In the genomic region with DNA sequence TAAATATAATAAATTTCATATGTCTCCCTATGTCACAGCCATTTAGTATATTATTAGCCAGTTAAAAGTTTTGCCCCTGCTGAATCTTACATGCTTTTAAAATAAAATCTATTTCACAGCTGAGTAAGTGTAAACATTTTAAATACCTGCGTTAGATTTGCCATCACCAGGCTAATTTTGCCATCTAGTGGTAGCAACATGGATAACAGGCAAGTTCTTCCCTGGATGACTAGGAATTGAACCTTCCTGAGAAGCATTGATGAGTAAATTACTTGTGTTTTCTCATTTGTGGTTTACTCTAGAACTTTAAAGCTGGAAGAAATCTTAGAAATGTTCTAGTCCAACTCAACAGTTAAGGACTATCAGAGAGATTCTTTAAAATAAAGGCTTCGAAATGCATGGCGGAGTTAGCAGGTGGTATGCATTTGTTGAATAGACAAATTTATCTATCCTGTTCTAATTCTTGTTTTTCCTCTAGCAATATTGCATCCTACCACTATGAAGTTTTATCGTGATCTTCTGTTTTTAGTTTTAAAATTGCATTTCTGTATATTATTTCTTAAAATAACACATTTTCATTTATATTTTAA, we compare ENCODE assay signal across 9 cellular contexts. TPM values are rescaled to one million over a fixed set of nuclear protein-coding genes. Genes with fewer than 3 reads are reported as not detected.
DNase-seq lines count a peak whose midpoint lies in the region; ATAC-seq and TF ChIP-seq lines count a peak whose summit lies in the region.
"Had no signal": no experiment of that assay in that cellular context is flagged by ENCODE, and none has a peak within 500 bp of the region (broad histone marks: within the 10 kb centered on the region; RNA-seq: fewer than 3 reads in every experiment).

No MANE protein-coding gene starts in this region.

- H3K36me3 Mint-ChIP-seq in neural progenitor cell: no peaks in the 10 kb centered on the region

- no peak for TF ChIP-seq EP300 in Ishikawa (IDR thresholded peaks at IDR 0.05; ENCODE audit: borderline replicate concordance)

- H3K27ac ChIP-seq in RWPE1 (no peak overlapping the region), neural progenitor cell (no peak overlapping the region)
- H3K27ac ChIP-seq: BLaER1 treated with 17β-estradiol and CSF1 and Interleukin-3, amounts not matched to agents 10 nM and 100 nM had no signal

- H3K9ac ChIP-seq in neural progenitor cell: no peak overlapping the region
- H3K9ac ChIP-seq: BLaER1 treated with 17β-estradiol and CSF1 and Interleukin-3, amounts not matched to agents 10 nM and 100 nM had no signal

- peaks cover 12% of the 10 kb centered on the region for H3F3A ChIP-seq in neural progenitor cell (ENCODE audit: low read depth)

- CTCF ChIA-PET in RWPE1 (lab: Yijun Ruan, JAX): interaction anchor here (0.6 to 3.6 kb wide), 7 partner anchors 9 to 381 kb away, joined by 3 to 41 read pairs (median 8); no protein-coding TSS in a partner anchor

- no peaks in the 10 kb centered on the region for H3K79me2 ChIP-seq in neural progenitor cell (ENCODE audit: low read depth)

- H3K4me1 Mint-ChIP-seq in neural progenitor cell: peaks cover 18% of the 10 kb centered on the region

- peak; percentile 94 for TF ChIP-seq RAD21 in Ishikawa (IDR thresholded peaks at IDR 0.05; ENCODE audit: low read depth)

- no peaks in the 10 kb centered on the region for H3K9me3 Mint-ChIP-seq in neural progenitor cell

- H3K4me1 ChIP-seq in neural progenitor cell: peaks cover 17% of the 10 kb centered on the region

- peaks cover 13% of the 10 kb centered on the region for H3K27me3 ChIP-seq in neural progenitor cell

- no peak overlapping the region for H3K4me2 ChIP-seq in neural progenitor cell
- H3K4me2 ChIP-seq: BLaER1 treated with 17β-estradiol and CSF1 and Interleukin-3, amounts not matched to agents 10 nM and 100 nM had no signal

- peak; percentile 77 for TF ChIP-seq CTCF in RWPE1 (conservative IDR thresholded peaks at IDR 0.05; ENCODE audit: low read depth)
- peak; percentile 90 for TF ChIP-seq CTCF in epithelial cell of esophagus (IDR thresholded peaks at IDR 0.05; ENCODE audit: insufficient read depth, low read depth, low read length, missing control alignments)
- peak; percentile 90 for TF ChIP-seq CTCF in neural progenitor cell (IDR thresholded peaks at IDR 0.05)

- ATAC-seq in GM18907 (IDR thresholded peaks at IDR 0.05; ENCODE audit: unreplicated experiment) (peak; percentile 60), HG02840 (IDR thresholded peaks at IDR 0.05; ENCODE audit: low FRiP score, unreplicated experiment) (no peak)

- no peaks in the 10 kb centered on the region for H3K27me3 Mint-ChIP-seq in neural progenitor cell (ENCODE audit: insufficient read depth, low read depth)

- H3K4me3 Mint-ChIP-seq in neural progenitor cell: no peak overlapping the region

- H3K4me3 ChIP-seq in epithelial cell of esophagus (ENCODE audit: low read length) (no peak overlapping the region), neural progenitor cell (no peak overlapping the region)
- H3K4me3 ChIP-seq: BLaER1 treated with 17β-estradiol and CSF1 and Interleukin-3, amounts not matched to agents 10 nM and 100 nM had no signal

- no peaks in the 10 kb centered on the region for H3K9me3 ChIP-seq in neural progenitor cell (ENCODE audit: low read depth)
- H3K9me3 ChIP-seq: BLaER1 treated with 17β-estradiol and CSF1 and Interleukin-3, amounts not matched to agents 10 nM and 100 nM had no signal

- DNase-seq in NCI-H2081 (lab: John Stamatoyannopoulos, UW) (peak; percentile 55 to 61), NCI-H2081 treated with DMSO at 0.1 percent for 48 hours (lab: John Stamatoyannopoulos, UW) (no peak), RWPE1 (ENCODE audit: low spot score) (peak; percentile 38), epithelial cell of esophagus (ENCODE audit: low read depth) (peak; percentile 79), neural progenitor cell (ENCODE audit: low spot score) (peak; percentile 67)

- H3K36me3 ChIP-seq in neural progenitor cell: no peaks in the 10 kb centered on the region
- H3K36me3 ChIP-seq: BLaER1 treated with 17β-estradiol and CSF1 and Interleukin-3, amounts not matched to agents 10 nM and 100 nM had no signal

- POLR2A ChIA-PET in RWPE1 (lab: Yijun Ruan, JAX; ENCODE audit: low non-redundant PET): no interaction called here

- no peak overlapping the region for H2AFZ ChIP-seq in neural progenitor cell (replicated peaks)

- no peak overlapping the region for H3K27ac Mint-ChIP-seq in neural progenitor cell

- H4K20me1 ChIP-seq in neural progenitor cell (ENCODE audit: low read depth): no peaks in the 10 kb centered on the region
- H4K20me1 ChIP-seq: BLaER1 treated with 17β-estradiol and CSF1 and Interleukin-3, amounts not matched to agents 10 nM and 100 nM had no signal

TF ChIP-seq in Ishikawa, 13 proteins besides CTCF, POLR2A, EP300 and RAD21:
- no peak for TF ChIP-seq FOXM1 (IDR thresholded peaks at IDR 0.05; ENCODE audit: borderline replicate concordance, low read depth)
- TF ChIP-seq, protein P1, sequence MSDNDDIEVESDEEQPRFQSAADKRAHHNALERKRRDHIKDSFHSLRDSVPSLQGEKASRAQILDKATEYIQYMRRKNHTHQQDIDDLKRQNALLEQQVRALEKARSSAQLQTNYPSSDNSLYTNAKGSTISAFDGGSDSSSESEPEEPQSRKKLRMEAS (IDR thresholded peaks at IDR 0.05): no peak
- no peak for TF ChIP-seq TAF1 (IDR thresholded peaks at IDR 0.05; ENCODE audit: low read depth)
- TF ChIP-seq TEAD4 (IDR thresholded peaks at IDR 0.05): no peak
- no peak for TF ChIP-seq USF1 (IDR thresholded peaks at IDR 0.05)
- no peak for TF ChIP-seq CREB1 (IDR thresholded peaks at IDR 0.05; ENCODE audit: low read depth)

RNA-seq across cellular contexts. Expression of gene PRSS35, which starts 2.6 kb away (rescaled TPM):
- 2.8 and 4.5 TPM in 2 replicates for total RNA-seq in neural progenitor cell (ENCODE audit: low replicate concordance)
